Comparison of ENCODE assay signal across 14 cellular contexts in the genomic region with DNA sequence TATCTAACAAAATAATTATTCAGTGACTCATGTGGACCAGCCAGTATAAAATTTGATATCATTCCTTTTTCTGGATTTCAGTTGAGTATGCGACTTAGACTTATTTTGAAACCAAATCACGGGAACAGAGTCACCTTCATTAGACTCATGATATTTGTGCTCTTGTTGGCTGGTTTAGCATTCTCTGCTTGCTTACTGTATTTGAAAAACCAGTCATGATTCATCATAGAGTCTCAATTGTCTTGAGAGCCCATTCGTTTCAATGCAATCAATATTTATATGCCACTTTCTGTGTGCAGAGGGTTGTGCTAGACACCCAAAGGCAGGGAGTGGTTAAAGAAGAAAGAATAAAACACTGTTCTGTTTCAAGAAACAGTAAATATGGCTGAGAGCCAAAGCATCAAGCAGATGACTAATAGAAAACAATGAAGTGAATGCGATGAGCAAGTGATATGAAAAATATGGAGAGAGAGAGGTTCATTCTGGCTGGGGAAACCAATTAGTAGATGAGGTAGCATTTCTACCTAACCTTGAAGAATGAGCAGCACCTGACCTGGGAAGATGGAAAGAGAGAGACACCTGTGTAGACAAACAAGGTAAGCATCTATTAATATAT.
DNase-seq lines count a peak whose midpoint lies in the region; TF ChIP-seq lines count a peak whose summit lies in the region.
"Had no signal": no experiment of that assay in that cellular context is flagged by ENCODE, and none has a peak within 500 bp of the region (broad histone marks: within the 10 kb centered on the region; RNA-seq: fewer than 3 reads in every experiment).

No MANE protein-coding gene starts in this region.

- H3K4me1 Mint-ChIP-seq in type B pancreatic cell (ENCODE audit: unreplicated experiment) = peaks cover 34% of the 10 kb centered on the region
- H3K4me1 Mint-ChIP-seq: natural killer cell had no signal

- peak overlapping the region; percentile 24 for H3K4me3 Mint-ChIP-seq in type B pancreatic cell
- H3K4me3 Mint-ChIP-seq: activated CD4-positive, alpha-beta memory T cell treated with anti-CD3 and anti-CD28 coated beads for 36 hours; natural killer cell had no signal

- H3K9me3 ChIP-seq in SJCRH30 (replicated peaks) = no peaks in the 10 kb centered on the region
- H3K9me3 ChIP-seq: spleen had no signal

- peaks cover 24% of the 10 kb centered on the region for H3K4me1 ChIP-seq in SJCRH30

- no peaks in the 10 kb centered on the region for H3K36me3 Mint-ChIP-seq in type B pancreatic cell
- H3K36me3 Mint-ChIP-seq: activated CD4-positive, alpha-beta memory T cell treated with anti-CD3 and anti-CD28 coated beads for 36 hours; natural killer cell had no signal

- no peak overlapping the region for H3K27ac ChIP-seq in SJCRH30
- H3K27ac ChIP-seq: spleen had no signal

- no peaks in the 10 kb centered on the region for H3K27me3 Mint-ChIP-seq in type B pancreatic cell

- peak overlapping the region; percentile 32 for H3K27ac Mint-ChIP-seq in type B pancreatic cell
- H3K27ac Mint-ChIP-seq: activated CD4-positive, alpha-beta memory T cell treated with anti-CD3 and anti-CD28 coated beads for 36 hours; natural killer cell had no signal

- CTCF ChIA-PET in HEK293T (lab: Yijun Ruan, JAX) = no interaction called here

- H3K4me3 ChIP-seq in fibroblast of the aortic adventitia (ENCODE audit: low read depth, low read length) = peak overlapping the region; percentile 10
- no peak overlapping the region for H3K4me3 ChIP-seq in SJCRH30
- H3K4me3 ChIP-seq: spleen had no signal

- peaks cover 5% of the 10 kb centered on the region for H3K9me3 Mint-ChIP-seq in type B pancreatic cell
- H3K9me3 Mint-ChIP-seq: activated CD4-positive, alpha-beta memory T cell treated with anti-CD3 and anti-CD28 coated beads for 36 hours; natural killer cell had no signal

- POLR2A ChIA-PET in HEK293T (lab: Yijun Ruan, JAX) = no interaction called here

- H3K36me3 ChIP-seq in SJCRH30 = no peaks in the 10 kb centered on the region
- H3K36me3 ChIP-seq: spleen had no signal

- no peaks in the 10 kb centered on the region for H3K27me3 ChIP-seq in SJCRH30

- DNase-seq in NCI-H2171 treated with DMSO at 0.1 percent for 48 hours (lab: John Stamatoyannopoulos, UW) = peak; percentile 27
- DNase-seq in NCI-H2171 (lab: John Stamatoyannopoulos, UW) = no peak
- DNase-seq in SW480 (ENCODE audit: low spot score) = peak; percentile 29
- DNase-seq in fibroblast of the aortic adventitia (ENCODE audit: low read depth) = peak; percentile 81
- DNase-seq in type B pancreatic cell (ENCODE audit: extremely low spot score, unreplicated experiment) = no peak
- no peak for DNase-seq in HEK293T (ENCODE audit: extremely low spot score)
- no peak for DNase-seq in activated CD4-positive, alpha-beta T cell treated with anti-CD3 and anti-CD28 coated beads, Interleukin-2, amount 50 U/mL, for 4 hours
- DNase-seq in SJCRH30 = no peak
- DNase-seq: activated CD4-positive, alpha-beta memory T cell treated with anti-CD3 and anti-CD28 coated beads for 36 hours; activated naive CD4-positive, alpha-beta T cell treated with Interleukin-2 at 50 U/mL for 16 hours; H7; natural killer cell; NCI-H526 treated with DMSO at 0.1 percent for 48 hours; spleen had no signal

- TF ChIP-seq CTCF in fibroblast of the aortic adventitia (IDR thresholded peaks at IDR 0.05; ENCODE audit: insufficient read depth, low read length) (no peak), type B pancreatic cell (conservative IDR thresholded peaks at IDR 0.05) (no peak)

TF ChIP-seq in HEK293T, 16 proteins besides CTCF, POLR2A, EP300 and RAD21:
- TF ChIP-seq TARDBP (IDR thresholded peaks at IDR 0.05) (no peak), ELF4 (IDR thresholded peaks at IDR 0.05) (no peak), CTBP1 (IDR thresholded peaks at IDR 0.05; ENCODE audit: borderline replicate concordance) (no peak), L3MBTL2 (conservative IDR thresholded peaks at IDR 0.05) (no peak), ZNF384 (IDR thresholded peaks at IDR 0.05) (no peak), BHLHE40 (IDR thresholded peaks at IDR 0.05; ENCODE audit: borderline replicate concordance) (no peak), HDGF (IDR thresholded peaks at IDR 0.05; ENCODE audit: borderline replicate concordance) (no peak), SP1 (IDR thresholded peaks at IDR 0.05) (no peak), SUZ12 (IDR thresholded peaks at IDR 0.05) (no peak), LEF1 (IDR thresholded peaks at IDR 0.05; ENCODE audit: borderline replicate concordance) (no peak), ARNT (IDR thresholded peaks at IDR 0.05) (no peak), FOXM1 (IDR thresholded peaks at IDR 0.05; ENCODE audit: borderline replicate concordance) (no peak), PKNOX1 (IDR thresholded peaks at IDR 0.05) (no peak), NFRKB (IDR thresholded peaks at IDR 0.05) (no peak), FOXK2 (IDR thresholded peaks at IDR 0.05) (no peak), FOXA1 (IDR thresholded peaks at IDR 0.05) (no peak)
TF ChIP-seq in HEK293T: peak in this region for 0.

Comparison
In these comparisons a context has a peak if more than half of its experiments do, and no peak if none do; other contexts are left out.
1. DNase-seq: peak in NCI-H2171 treated with DMSO at 0.1 percent for 48 hours (single experiment), SW480 (single experiment) and fibroblast of the aortic adventitia (single experiment); none in NCI-H2171 (single experiment), type B pancreatic cell (single experiment), HEK293T (single experiment), activated CD4-positive, alpha-beta T cell treated with anti-CD3 and anti-CD28 coated beads, Interleukin-2, amount 50 U/mL, for 4 hours (0 of 2) and SJCRH30 (0 of 2).